ENCODE assay signal across 32 cellular contexts in genomic region chr4:13151178-13151577, GRCh38.
"Had no signal": no experiment of that assay in that cellular context is flagged by ENCODE, and none has a peak within 500 bp of the region (broad histone marks: within the 10 kb centered on the region; RNA-seq: fewer than 3 reads in every experiment).

No MANE protein-coding gene starts in this region.

- ATAC-seq: activated CD8-positive, alpha-beta memory T cell treated with anti-CD3 and anti-CD28 coated beads, Interleukin-2, amount 10 ng/mL, durations not matched to agents 7 days and 5 days; SK-N-SH treated with all-trans-retinoic acid at 6 μM for 48 hours had no signal

- H3K36me3 Mint-ChIP-seq: activated CD8-positive, alpha-beta memory T cell treated with anti-CD3 and anti-CD28 coated beads, Interleukin-2, amount 10 ng/mL, durations not matched to agents 7 days and 5 days; activated naive CD8-positive, alpha-beta T cell; brain had no signal

- H3K4me3 ChIP-seq: MG63, Peyer's patch, SJCRH30 had no signal

- H3K27me3 Mint-ChIP-seq: activated B cell treated with CpG ODN at 0.5 μM for 24 hours; activated CD4-positive, alpha-beta T cell treated with anti-CD3 and anti-CD28 coated beads, Interleukin-2, amount 10 ng/mL, durations not matched to agents 24 days and 14 days; activated CD8-positive, alpha-beta memory T cell treated with anti-CD3 and anti-CD28 coated beads, Interleukin-2, amount 10 ng/mL, durations not matched to agents 7 days and 5 days; activated naive CD8-positive, alpha-beta T cell; activated T-cell treated with anti-CD3 and anti-CD28 coated beads, Interleukin-2, amount 50 U/mL, for 24 hours; central memory CD8-positive, alpha-beta T cell had no signal

- H3K4me1 Mint-ChIP-seq: activated B cell treated with CpG ODN at 0.5 μM for 24 hours; activated CD4-positive, alpha-beta T cell treated with anti-CD3 and anti-CD28 coated beads, Interleukin-2, amount 10 ng/mL, durations not matched to agents 24 days and 14 days; activated CD8-positive, alpha-beta memory T cell treated with anti-CD3 and anti-CD28 coated beads, Interleukin-2, amount 10 ng/mL, durations not matched to agents 7 days and 5 days; brain; central memory CD8-positive, alpha-beta T cell had no signal

- H3K36me3 ChIP-seq: MG63, Peyer's patch, SJCRH30 had no signal

- H3K27me3 ChIP-seq: MG63, Peyer's patch, SJCRH30 had no signal

- H3K27ac Mint-ChIP-seq: activated B cell treated with CpG ODN at 0.5 μM for 24 hours; activated CD4-positive, alpha-beta T cell treated with anti-CD3 and anti-CD28 coated beads, Interleukin-2, amount 10 ng/mL, durations not matched to agents 24 days and 14 days; activated CD8-positive, alpha-beta memory T cell treated with anti-CD3 and anti-CD28 coated beads, Interleukin-2, amount 10 ng/mL, durations not matched to agents 7 days and 5 days; activated naive CD8-positive, alpha-beta T cell; activated T-cell treated with anti-CD3 and anti-CD28 coated beads, Interleukin-2, amount 50 U/mL, for 24 hours; activated T-helper 1 cell treated with anti-CD3 and anti-CD28 coated beads, Interleukin-12 subunit alpha, Interleukin-12 subunit beta, Interleukin-2, Interleukin-4 antibody, amounts not matched to agents 30 ng/mL and 10 ng/mL and 1 ng/mL, durations not matched to agents 14 hours and 24 hours and 36 hours; brain; T-helper 1 cell treated with Interleukin-12 subunit alpha and Interleukin-12 subunit beta and Interleukin-4 antibody, amounts not matched to agents 30 μg/mL and 1 μg/mL, for 36 hours had no signal

- H3K9me3 ChIP-seq: MG63, Peyer's patch, SJCRH30 had no signal

- H3K4me1 ChIP-seq: Peyer's patch, SJCRH30 had no signal

- H3K4me3 Mint-ChIP-seq: activated B cell treated with CpG ODN at 0.5 μM for 24 hours; activated CD4-positive, alpha-beta T cell treated with anti-CD3 and anti-CD28 coated beads, Interleukin-2, amount 10 ng/mL, durations not matched to agents 24 days and 14 days; activated CD8-positive, alpha-beta memory T cell treated with anti-CD3 and anti-CD28 coated beads, Interleukin-2, amount 10 ng/mL, durations not matched to agents 7 days and 5 days; activated naive CD8-positive, alpha-beta T cell; activated T-cell treated with anti-CD3 and anti-CD28 coated beads, Interleukin-2, amount 50 U/mL, for 24 hours; activated T-helper 1 cell treated with anti-CD3 and anti-CD28 coated beads, Interleukin-12 subunit alpha, Interleukin-12 subunit beta, Interleukin-2, Interleukin-4 antibody, amounts not matched to agents 30 ng/mL and 10 ng/mL and 1 ng/mL, durations not matched to agents 14 hours and 24 hours and 36 hours; brain; central memory CD8-positive, alpha-beta T cell; T-helper 1 cell treated with Interleukin-12 subunit alpha and Interleukin-12 subunit beta and Interleukin-4 antibody, amounts not matched to agents 30 μg/mL and 1 μg/mL, for 36 hours had no signal

- H3K27ac ChIP-seq: Peyer's patch, RWPE1, SJCRH30 had no signal

- DNase-seq: activated B cell treated with CpG ODN at 0.5 μM for 24 hours; activated CD4-positive, alpha-beta T cell treated with anti-CD3 and anti-CD28 coated beads for 1 hour; activated CD4-positive, alpha-beta T cell treated with anti-CD3 and anti-CD28 coated beads, Interleukin-2, amount 10 ng/mL, durations not matched to agents 24 days and 14 days; activated CD4-positive, alpha-beta T cell treated with anti-CD3 and anti-CD28 coated beads, Interleukin-2, amount 50 U/mL, for 48 hours; activated CD8-positive, alpha-beta memory T cell treated with anti-CD3 and anti-CD28 coated beads, Interleukin-2, amount 10 ng/mL, durations not matched to agents 7 days and 5 days; activated effector memory CD4-positive, alpha-beta T cell treated with anti-CD3 and anti-CD28 coated beads, Interleukin-2, amount 50 U/mL, for 16 hours; activated naive CD4-positive, alpha-beta T cell treated with Interleukin-2 at 50 U/mL for 16 hours; activated T-cell treated with anti-CD3 and anti-CD28 coated beads, Interleukin-2, amount 50 U/mL, for 24 hours; amygdala; KG1; MG63; MV-4-11; NCI-H1105; NCI-H1436 treated with DMSO at 0.1 percent for 48 hours; NCI-H1930; NCI-H2107; NCI-H2171 treated with DMSO at 0.1 percent for 48 hours; NCI-H226; NCI-H526; NCI-H82; NK-92 treated with Interleukin-12 subunit alpha and Interleukin-12 subunit beta, amount 100 ng/mL, for 24 hours; OCI-M1; Peyer's patch; Right ventricle myocardium superior had no signal

- H3K9me3 Mint-ChIP-seq: activated CD4-positive, alpha-beta T cell treated with anti-CD3 and anti-CD28 coated beads, Interleukin-2, amount 10 ng/mL, durations not matched to agents 24 days and 14 days; activated T-cell treated with anti-CD3 and anti-CD28 coated beads, Interleukin-2, amount 50 U/mL, for 24 hours; activated T-helper 1 cell treated with anti-CD3 and anti-CD28 coated beads, Interleukin-12 subunit alpha, Interleukin-12 subunit beta, Interleukin-2, Interleukin-4 antibody, amounts not matched to agents 30 ng/mL and 10 ng/mL and 1 ng/mL, durations not matched to agents 14 hours and 24 hours and 36 hours; T-helper 1 cell treated with Interleukin-12 subunit alpha and Interleukin-12 subunit beta and Interleukin-4 antibody, amounts not matched to agents 30 μg/mL and 1 μg/mL, for 36 hours had no signal
